In genomic region chr3:106823706-106824105, GRCh38 we compare ENCODE assay signal across 1 cellular context.
TF ChIP-seq lines count a peak whose summit lies in the region.

No MANE protein-coding gene starts in this region.

TF ChIP-seq in H1, 55 proteins besides CTCF, POLR2A, EP300 and RAD21 (continued from another document):
- TF ChIP-seq E2F6 (IDR thresholded peaks at IDR 0.05) (no peak), RFX5 (IDR thresholded peaks at IDR 0.05; ENCODE audit: borderline replicate concordance, low read depth, low read length) (no peak), CREB1 (IDR thresholded peaks at IDR 0.05) (no peak), TEAD4 (IDR thresholded peaks at IDR 0.05; ENCODE audit: low read depth, low read length) (no peak)
